In genomic region chr19:8513687-8514504, GRCh38 we compare ENCODE assay signal across 1 cellular context.
TF ChIP-seq lines count a peak whose summit lies in the region.

ZNF414 (minus strand) TSS chr19:8514167; CDS start chr19:8514046, 121 bp downstream.

TF ChIP-seq in SK-N-SH, 30 proteins besides CTCF, POLR2A, EP300 and RAD21 (continued from another document):
- TF ChIP-seq PBX3 (IDR thresholded peaks at IDR 0.05) (peak; percentile 88), RXRA (IDR thresholded peaks at IDR 0.05; ENCODE audit: borderline replicate concordance, low read depth) (no peak), YY1 (IDR thresholded peaks at IDR 0.05; ENCODE audit: low read depth) (peak; percentile 89), IRF3 (IDR thresholded peaks at IDR 0.05; ENCODE audit: low read depth, low read length) (no peak), TCF12 (IDR thresholded peaks at IDR 0.05) (no peak), RFX5 (IDR thresholded peaks at IDR 0.05; ENCODE audit: low read length) (no peak), RCOR1 (IDR thresholded peaks at IDR 0.05; ENCODE audit: low read length) (no peak), EZH2phosphoT487 (IDR thresholded peaks at IDR 0.05; ENCODE audit: borderline replicate concordance, low read depth) (no peak), MEF2A (IDR thresholded peaks at IDR 0.05; ENCODE audit: borderline replicate concordance, low read depth) (no peak), NFIC (IDR thresholded peaks at IDR 0.05; ENCODE audit: borderline replicate concordance) (no peak), FOXM1 (IDR thresholded peaks at IDR 0.05; ENCODE audit: low read depth) (no peak), MAX (IDR thresholded peaks at IDR 0.05; ENCODE audit: low read depth) (peak; percentile 69), CHD2 (IDR thresholded peaks at IDR 0.05; ENCODE audit: low read length, partially characterized antibody) (peak; percentile 99), USF2 (IDR thresholded peaks at IDR 0.05; ENCODE audit: borderline replicate concordance, low read depth, low read length) (no peak), SIN3A (IDR thresholded peaks at IDR 0.05; ENCODE audit: borderline replicate concordance, low read depth, low read length) (no peak; the same call in 1 of the 2 replicates), ZBTB33 (IDR thresholded peaks at IDR 0.05; ENCODE audit: borderline replicate concordance, low read depth) (peak; percentile 96), NRF1 (IDR thresholded peaks at IDR 0.05; ENCODE audit: low read depth, low read length) (peak; percentile 68), MXI1 (IDR thresholded peaks at IDR 0.05; ENCODE audit: low read depth, low read length) (peak; percentile 68)
